27 cellular contexts compared by ENCODE assay signal in the genomic region with DNA sequence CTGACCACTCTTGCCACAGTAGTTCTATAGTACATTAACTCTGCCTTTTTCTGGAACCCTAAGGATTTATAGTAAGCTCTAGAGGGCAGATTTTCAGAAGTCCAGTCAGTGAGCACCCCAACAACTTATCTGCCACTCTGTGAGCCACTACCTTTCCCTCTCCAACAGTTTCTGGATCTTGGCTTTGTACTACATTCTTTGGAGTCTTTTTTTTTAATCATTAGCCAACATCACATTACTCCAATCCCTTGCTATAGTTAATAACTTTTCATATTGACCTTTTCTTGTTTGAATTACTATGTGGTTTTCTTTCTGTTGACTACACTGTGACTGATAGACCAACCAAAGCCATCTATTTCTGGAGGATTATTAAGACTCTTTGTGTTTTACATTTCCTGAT.
"Had no signal": no experiment of that assay in that cellular context is flagged by ENCODE, and none has a peak within 500 bp of the region (broad histone marks: within the 10 kb centered on the region; RNA-seq: fewer than 3 reads in every experiment).

No MANE protein-coding gene starts in this region.

- H3K36me3 ChIP-seq: ascending aorta, brain microvascular endothelial cell, esophagus muscularis mucosa, gastrocnemius medialis had no signal

- DNase-seq: activated CD4-positive, alpha-beta memory T cell treated with anti-CD3 and anti-CD28 coated beads for 36 hours; activated CD4-positive, alpha-beta T cell treated with anti-CD3 and anti-CD28 coated beads for 36 hours; activated CD4-positive, alpha-beta T cell treated with anti-CD3 and anti-CD28 coated beads, Interleukin-2, amount 10 ng/mL, durations not matched to agents 24 days and 14 days; activated CD4-positive, CD25-positive, alpha-beta regulatory T cell; activated CD4-positive, CD25-positive, alpha-beta regulatory T cell treated with anti-CD3 and anti-CD28 coated beads, Interleukin-2, amount 50 U/mL, for 72 hours; activated CD8-positive, alpha-beta memory T cell treated with anti-CD3 and anti-CD28 coated beads, Interleukin-2, amount 50 U/mL, for 48 hours; activated CD8-positive, alpha-beta T cell treated with anti-CD3 and anti-CD28 coated beads, Interleukin-2, amount 10 ng/mL, durations not matched to agents 7 days and 5 days; activated gamma-delta T cell; activated naive CD4-positive, alpha-beta T cell; activated naive CD4-positive, alpha-beta T cell treated with anti-CD3 and anti-CD28 coated beads, Interleukin-2, amount 10 ng/mL, durations not matched to agents 7 days and 5 days; activated naive CD8-positive, alpha-beta T cell treated with anti-CD3 and anti-CD28 coated beads, Interleukin-2, amount 10 ng/mL, durations not matched to agents 7 days and 5 days; activated T-cell treated with anti-CD3 and anti-CD28 coated beads for 4 hours; activated T-cell treated with anti-CD3 and anti-CD28 coated beads, Interleukin-2, amount 50 U/mL, for 24 hours; activated T-cell treated with anti-CD3 and anti-CD28 coated beads, Interleukin-2, amount 50 U/mL, for 72 hours; brain microvascular endothelial cell; cortex of kidney; dermis blood vessel endothelial cell; effector CD4-positive, alpha-beta T cell; effector memory CD8-positive, alpha-beta T cell; erythroblast; foreskin keratinocyte; gastrocnemius medialis; T-helper 2 cell had no signal

- H3K4me3 ChIP-seq: ascending aorta, esophagus muscularis mucosa, gastrocnemius medialis had no signal

- H3K4me1 ChIP-seq: ascending aorta, esophagus muscularis mucosa, foreskin keratinocyte, gastrocnemius medialis had no signal

- H3K27me3 ChIP-seq: ascending aorta, brain microvascular endothelial cell, esophagus muscularis mucosa, foreskin keratinocyte, gastrocnemius medialis had no signal

- FAIRE-seq: bronchial epithelial cell had no signal

- H3K27ac ChIP-seq: ascending aorta, brain microvascular endothelial cell, esophagus muscularis mucosa, foreskin keratinocyte, gastrocnemius medialis had no signal

- ATAC-seq: activated CD4-positive, alpha-beta T cell treated with anti-CD3 and anti-CD28 coated beads for 36 hours; activated CD8-positive, alpha-beta T cell treated with anti-CD3 and anti-CD28 coated beads, Interleukin-2, amount 10 ng/mL, durations not matched to agents 7 days and 5 days; activated naive CD4-positive, alpha-beta T cell treated with anti-CD3 and anti-CD28 coated beads, Interleukin-2, amount 50 U/mL, for 72 hours; activated T-cell treated with anti-CD3 and anti-CD28 coated beads, Interleukin-2, amount 50 U/mL, for 72 hours; effector memory CD8-positive, alpha-beta T cell; foreskin keratinocyte; gastrocnemius medialis had no signal

- H3K9me3 ChIP-seq: ascending aorta, esophagus muscularis mucosa had no signal
